Comparison of ENCODE assay signal across 8 cellular contexts in genomic region chr14:22886500-22887259, GRCh38. TPM values are rescaled to one million over a fixed set of nuclear protein-coding genes. Genes with fewer than 3 reads are reported as not detected.
DNase-seq lines count a peak whose midpoint lies in the region; ATAC-seq and TF ChIP-seq lines count a peak whose summit lies in the region.

No MANE protein-coding gene starts in this region.

- TF ChIP-seq CTCF in GM12864 (IDR thresholded peaks at IDR 0.05; ENCODE audit: low read depth, low read length, missing control alignments) (peak; percentile 42), activated B cell treated with CpG ODN at 0.5 μM for 24 hours (IDR thresholded peaks at IDR 0.05) (no peak), choroid plexus epithelial cell (conservative IDR thresholded peaks at IDR 0.05; ENCODE audit: low read depth, low read length) (peak; percentile 4), right lobe of liver (IDR thresholded peaks at IDR 0.05) (no peak)

- no peaks in the 10 kb centered on the region for H3K27me3 ChIP-seq in right lobe of liver

- peak overlapping the region in 1 of 3 donors; percentile 33 for H3K27ac ChIP-seq in right lobe of liver

- peak overlapping the region; percentile 90 for H3K4me3 Mint-ChIP-seq in activated B cell treated with CpG ODN at 0.5 μM for 24 hours

- no peaks in the 10 kb centered on the region for H3K9me3 Mint-ChIP-seq in activated B cell treated with CpG ODN at 0.5 μM for 24 hours

- H3K4me1 ChIP-seq in right lobe of liver: no peaks in the 10 kb centered on the region

- no peak for TF ChIP-seq POLR2A in right lobe of liver (IDR thresholded peaks at IDR 0.05)

- H3K36me3 ChIP-seq in right lobe of liver: no peaks in the 10 kb centered on the region

- ATAC-seq in activated B cell treated with CpG ODN at 0.5 μM for 24 hours (ENCODE audit: low read depth) (peak; percentile 55), right lobe of liver (peak; percentile 55 to 68 (median 57))

- H3K27me3 Mint-ChIP-seq in activated B cell treated with CpG ODN at 0.5 μM for 24 hours: no peaks in the 10 kb centered on the region

- POLR2A ChIA-PET in HEK293T (lab: Yijun Ruan, JAX) (interaction anchor here (0.7 to 3.7 kb wide), 11 partner anchors 9 to 120 kb away, joined by 3 to 37 read pairs (median 4); partner anchors contain the start of genes LRP10, OXA1L and RBM23), activated B cell treated with CpG ODN at 0.5 μM for 24 hours (lab: Charles Lee) (interaction anchor here (0.5 to 9.4 kb wide), 15 partner anchors 9 to 435 kb away, joined by 3 to 140 read pairs (median 4); partner anchors contain the start of genes LRP10, OXA1L, PABPN1 and RBM23)

- H3K4me3 ChIP-seq in GM12864 (ENCODE audit: low read depth, low read length): peak overlapping the region; percentile 68
- peak overlapping the region; percentile 68 for H3K4me3 ChIP-seq in choroid plexus epithelial cell (ENCODE audit: low read depth, low read length)
- H3K4me3 ChIP-seq in right lobe of liver: peak overlapping the region; percentile 32 to 48 (median 41)

- WGBS in right lobe of liver (ENCODE audit: insufficient coverage, low coverage, low lambda C conversion rate, missing lambda C conversion rate): 18% methylated on average over 13 of the region's 77 CpGs

- H3K27ac Mint-ChIP-seq in activated B cell treated with CpG ODN at 0.5 μM for 24 hours: peak overlapping the region; percentile 97

- no peaks in the 10 kb centered on the region for H3K9me3 ChIP-seq in right lobe of liver

- peak; percentile 68 for DNase-seq in GM12864 (ENCODE audit: low read depth)
- peak; percentile 75 for DNase-seq in HEK293T (ENCODE audit: extremely low spot score)
- peak; percentile 38 for DNase-seq in NCI-H128 (lab: John Stamatoyannopoulos, UW; ENCODE audit: unreplicated experiment)
- DNase-seq in activated B cell treated with CpG ODN at 0.5 μM for 24 hours: peak; percentile 71
- DNase-seq in choroid plexus epithelial cell (ENCODE audit: low read depth): peak; percentile 54
- DNase-seq in right lobe of liver: peak in 1 of 3 donors; percentile 47
- DNase-seq in stimulated activated CD4-positive, alpha-beta T cell treated with anti-CD3 and anti-CD28 coated beads, TNF-alpha, amount 100 ng/mL, for 4 hours (ENCODE audit: low read depth in 3 of 3): peak; percentile 50 to 60 (median 53)
- no peak for DNase-seq in SIG-M5 (lab: John Stamatoyannopoulos, UW)

- H3K4me1 Mint-ChIP-seq in activated B cell treated with CpG ODN at 0.5 μM for 24 hours: peaks cover 80% of the 10 kb centered on the region

- H3K36me3 Mint-ChIP-seq in activated B cell treated with CpG ODN at 0.5 μM for 24 hours (ENCODE audit: low read depth): peaks cover 12% of the 10 kb centered on the region

- intact Hi-C loops in activated B cell treated with CpG ODN at 0.5 μM for 24 hours (cut with micrococcal nuclease): loop anchor here (1.0 to 10.0 kb wide), 10 partner anchors 14 to 502 kb away; partner anchors contain the start of genes DAD1, PPP1R3E, PRMT5 and RBM23
- intact Hi-C loops in right lobe of liver (cut with DNase I): no loop called here

- CTCF ChIA-PET in HEK293T (lab: Yijun Ruan, JAX): interaction anchor here (1.0 to 2.3 kb wide), 2 partner anchors 14 to 33 kb away, joined by 4 to 11 read pairs; partner anchors contain the start of gene LRP10
- CTCF ChIA-PET in activated B cell treated with CpG ODN at 0.5 μM for 24 hours (lab: Charles Lee): interaction anchor here (1.0 to 8.6 kb wide), 5 partner anchors 14 to 316 kb away, joined by 3 to 103 read pairs (median 6); partner anchors contain the start of genes CDH24, LRP10 and OXA1L

TF ChIP-seq in HEK293T, 16 proteins besides CTCF, POLR2A, EP300 and RAD21:
- TF ChIP-seq L3MBTL2 (conservative IDR thresholded peaks at IDR 0.05): peak; percentile 97
- TF ChIP-seq HDGF (IDR thresholded peaks at IDR 0.05; ENCODE audit: borderline replicate concordance): no peak

RNA-seq across cellular contexts. Expression of gene REM2, which starts 3.7 kb away (rescaled TPM):
- total RNA-seq in activated B cell treated with CpG ODN at 0.5 μM for 24 hours (0.71 and 1.4 TPM in 2 replicates), right lobe of liver (under 1 TPM in 2 of 6 experiments, not detected in 4; 0.10 to 0.12 TPM)

RNA-seq across cellular contexts. Expression of gene LRP10, which starts 15.1 kb away (rescaled TPM):
- 83.2 and 83.3 TPM in 2 replicates for total RNA-seq in activated B cell treated with CpG ODN at 0.5 μM for 24 hours
- 10 to 100 TPM; 31.0 to 54.5 (median 44.6) TPM for total RNA-seq in right lobe of liver

RNA-seq across cellular contexts. Expression of gene RBM23, which starts 32.3 kb away (rescaled TPM):
- total RNA-seq in activated B cell treated with CpG ODN at 0.5 μM for 24 hours (130 and 131 TPM in 2 replicates), right lobe of liver (10 to 100 TPM; 22.2 to 38.0 (median 34.0) TPM)

RNA-seq across cellular contexts. Expression of gene PRMT5, which starts 42.5 kb away (rescaled TPM):
- total RNA-seq in activated B cell treated with CpG ODN at 0.5 μM for 24 hours: 75.3 and 96.5 TPM in 2 replicates
- total RNA-seq in right lobe of liver: 10 to 100 TPM; 22.5 to 32.1 (median 25.7) TPM

RNA-seq across cellular contexts. Expression of gene MMP14, which starts 50.3 kb away (rescaled TPM):
- 3.4 and 4.1 TPM in 2 replicates for total RNA-seq in activated B cell treated with CpG ODN at 0.5 μM for 24 hours
- total RNA-seq in right lobe of liver: 10 to 100 TPM in 4 of 6 experiments, 1 to 10 TPM in 2; 8.7 to 26.0 (median 12.8) TPM

Comparison
In these comparisons a context has a peak if more than half of its experiments do, and no peak if none do; other contexts are left out.
1. CTCF ChIP-seq: peak in GM12864 (single experiment) and choroid plexus epithelial cell (single experiment); none in activated B cell treated with CpG ODN at 0.5 μM for 24 hours (single experiment) and right lobe of liver (0 of 4).
2. Peak in every context shown above with its lines, with median percentiles within 50 percentile points of each other: H3K4me3 ChIP-seq.